8 cellular contexts compared by ENCODE assay signal in genomic region chr2:17643031-17643615, GRCh38.
DNase-seq lines count a peak whose midpoint lies in the region; ATAC-seq, FAIRE-seq and TF ChIP-seq lines count a peak whose summit lies in the region.

No MANE protein-coding gene starts in this region.

- TF ChIP-seq CTCF in NB4 (IDR thresholded peaks at IDR 0.05; ENCODE audit: low read depth, low read length) (no peak), pancreas (IDR thresholded peaks at IDR 0.05) (no peak), D721Med (IDR thresholded peaks at IDR 0.05; ENCODE audit: insufficient read depth, missing control alignments) (no peak)

- DNase-seq in ELF-1 (ENCODE audit: low read depth, low spot score) (peak; percentile 52), NB4 (ENCODE audit: low read depth) (peak; percentile 85), dermis blood vessel endothelial cell (peak; percentile 92), pancreas (peak in 1 of 6 donors; percentile 33), D721Med (ENCODE audit: insufficient read length, low spot score) (no peak), DMS114 treated with DMSO at 0.1 percent for 48 hours (lab: John Stamatoyannopoulos, UW; ENCODE audit: unreplicated experiment) (no peak), DMS153 treated with DMSO at 0.1 percent for 48 hours (lab: John Stamatoyannopoulos, UW; ENCODE audit: unreplicated experiment) (no peak), NCI-H1417 (lab: John Stamatoyannopoulos, UW) (no peak)

- WGBS in pancreas, 2 donors: 80 to 85% methylated on average over 6 of the region's 6 CpGs

- intact Hi-C loops in pancreas (cut with DNase I): no loop called here

- H3K4me3 ChIP-seq in NB4 (ENCODE audit: low read depth, low read length) (no peak overlapping the region), pancreas (no peak overlapping the region)

- no peaks in the 10 kb centered on the region for H3K36me3 ChIP-seq in pancreas

- H3K9me3 ChIP-seq in pancreas: no peaks in the 10 kb centered on the region

- peak in 3 of 4 donors; percentile 56 to 64 (median 62) for ATAC-seq in pancreas

- no peak for TF ChIP-seq POLR2A in NB4 (IDR thresholded peaks at IDR 0.05; ENCODE audit: extremely low read depth, insufficient read length)

- peaks cover 0 to 8% (median 0%) of the 10 kb centered on the region in 3 donors for H3K4me1 ChIP-seq in pancreas

- no peaks in the 10 kb centered on the region for H3K27me3 ChIP-seq in pancreas

- no peak overlapping the region for H3K27ac ChIP-seq in pancreas

- FAIRE-seq in pancreas (lab: Jason Lieb, UNC): no peak
- no peak for FAIRE-seq in D721Med (lab: Jason Lieb, UNC)

Comparison
In these comparisons a context has a peak if more than half of its experiments do, and no peak if none do; other contexts are left out.
1. DNase-seq: peak in ELF-1 (single experiment), NB4 (single experiment) and dermis blood vessel endothelial cell (single experiment); none in D721Med (single experiment), DMS114 treated with DMSO at 0.1 percent for 48 hours (single experiment), DMS153 treated with DMSO at 0.1 percent for 48 hours (single experiment) and NCI-H1417 (0 of 3).